1 cellular context compared by ENCODE assay signal in genomic region chr3:30628931-30629590, GRCh38.
TF ChIP-seq lines count a peak whose summit lies in the region.

No MANE protein-coding gene starts in this region.

TF ChIP-seq in WTC11, 78 proteins besides CTCF, POLR2A, EP300 and RAD21 (continued from another document):
- TF ChIP-seq ZNF281 (CRISPR knock-in tag; IDR thresholded peaks at IDR 0.05): no peak
- no peak for TF ChIP-seq FOXJ3 (CRISPR knock-in tag; IDR thresholded peaks at IDR 0.05; ENCODE audit: borderline replicate concordance)
- no peak for TF ChIP-seq TEAD1 (CRISPR knock-in tag; IDR thresholded peaks at IDR 0.05)
- TF ChIP-seq GABPB1 (CRISPR knock-in tag; IDR thresholded peaks at IDR 0.05): no peak
- TF ChIP-seq, protein P1, sequence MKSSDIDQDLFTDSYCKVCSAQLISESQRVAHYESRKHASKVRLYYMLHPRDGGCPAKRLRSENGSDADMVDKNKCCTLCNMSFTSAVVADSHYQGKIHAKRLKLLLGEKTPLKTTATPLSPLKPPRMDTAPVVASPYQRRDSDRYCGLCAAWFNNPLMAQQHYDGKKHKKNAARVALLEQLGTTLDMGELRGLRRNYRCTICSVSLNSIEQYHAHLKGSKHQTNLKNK (CRISPR knock-in tag; IDR thresholded peaks at IDR 0.05): no peak
- no peak for TF ChIP-seq ZNF671 (CRISPR knock-in tag; IDR thresholded peaks at IDR 0.05)
- no peak for TF ChIP-seq ZNF425 (CRISPR knock-in tag; conservative IDR thresholded peaks at IDR 0.05)
